Comparison of ENCODE assay signal across 1 cellular context in the genomic region with DNA sequence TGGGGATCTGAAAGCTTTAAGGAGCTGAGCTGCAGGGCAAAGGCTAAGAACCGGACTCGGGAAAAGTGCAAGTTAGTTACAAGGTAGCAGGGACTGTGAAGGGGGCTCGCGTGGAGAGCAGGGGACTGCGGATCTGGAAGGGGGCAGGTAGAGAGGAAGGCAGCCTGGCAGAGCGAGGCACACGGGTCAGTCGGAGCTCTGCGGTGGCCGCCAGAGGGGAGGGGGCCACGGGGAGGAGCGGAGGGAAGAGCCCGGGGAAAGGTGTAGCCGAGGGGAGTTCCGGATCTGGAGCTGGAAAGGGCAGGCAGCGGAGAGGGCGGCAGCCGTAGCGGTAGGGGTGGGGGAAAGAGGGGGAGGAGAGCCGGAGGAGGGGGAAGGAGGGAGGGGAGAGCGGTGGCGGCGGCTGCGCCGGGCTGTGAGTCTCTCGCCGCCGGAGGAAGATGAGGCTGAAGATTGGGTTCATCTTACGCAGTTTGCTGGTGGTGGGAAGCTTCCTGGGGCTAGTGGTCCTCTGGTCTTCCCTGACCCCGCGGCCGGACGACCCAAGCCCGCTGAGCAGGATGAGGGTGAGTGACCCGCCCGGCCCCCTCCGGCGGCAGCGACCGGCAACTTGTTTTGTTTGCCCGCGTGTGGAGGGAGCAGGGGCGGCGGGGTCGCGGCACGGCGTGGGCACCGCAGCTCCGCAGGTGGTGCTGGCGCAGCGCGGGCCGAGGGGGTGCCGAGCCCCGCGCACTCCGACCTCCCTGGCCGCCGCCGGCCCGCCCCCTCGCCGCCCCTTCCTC.
TF ChIP-seq lines count a peak whose summit lies in the region.

TSS of gene GALNT7 (plus strand) at position 416 of the 782 bp plus-strand sequence. CDS start at position 441, 25 bp downstream.

TF ChIP-seq in GM12878, 131 proteins besides CTCF, POLR2A, EP300 and RAD21 (continued from another document):
- TF ChIP-seq CEBPB (IDR thresholded peaks at IDR 0.05; ENCODE audit: borderline replicate concordance in 1 of 2, low read depth in 2 of 2, low read length in 2 of 2) (no peak), SMAD5 (IDR thresholded peaks at IDR 0.05; ENCODE audit: low read depth) (0 out of 2 replicates have a peak, but pooled peaks have one; percentile 40), POU2F2 (IDR thresholded peaks at IDR 0.05; ENCODE audit: borderline replicate concordance, low read depth, low read length) (no peak), HDGF (IDR thresholded peaks at IDR 0.05) (0 out of 2 replicates have a peak, but pooled peaks have one; percentile 77), PRDM15 (CRISPR knock-in tag; IDR thresholded peaks at IDR 0.05) (no peak), NR2C1 (IDR thresholded peaks at IDR 0.05) (0 out of 2 replicates have a peak, but pooled peaks have one; percentile 12), POLR2AphosphoS5 (IDR thresholded peaks at IDR 0.05; ENCODE audit: low read length) (peak; percentile 57; the same call in 1 of the 2 replicates), ZNF24 (IDR thresholded peaks at IDR 0.05) (no peak), EGR1 (IDR thresholded peaks at IDR 0.05; ENCODE audit: borderline replicate concordance in 1 of 2, low read depth in 2 of 2, low read length in 2 of 2) (peak in 1 of 2 experiments; percentile 27; a peak in 1 of 3 replicates), SIX5 (IDR thresholded peaks at IDR 0.05; ENCODE audit: low read depth, low read length, severe bottlenecking) (no peak), NR2F1 (conservative IDR thresholded peaks at IDR 0.05) (peak; percentile 66), NBN (IDR thresholded peaks at IDR 0.05) (peak; percentile 83), EED (IDR thresholded peaks at IDR 0.05; ENCODE audit: low read depth) (peak; percentile 81), JUNB (IDR thresholded peaks at IDR 0.05) (no peak), RUNX3 (IDR thresholded peaks at IDR 0.05; ENCODE audit: low read length) (0 out of 2 replicates have a peak, but pooled peaks have one; percentile 4), PML (IDR thresholded peaks at IDR 0.05; ENCODE audit: low read length) (peak; percentile 28; the same call in 1 of the 2 replicates), IKZF1 (conservative IDR thresholded peaks at IDR 0.05) (peak; percentile 40), MTA2 (IDR thresholded peaks at IDR 0.05; ENCODE audit: low read depth) (no peak; the same call in 1 of the 2 replicates), LARP7 (IDR thresholded peaks at IDR 0.05) (peak; percentile 66), RB1 (IDR thresholded peaks at IDR 0.05; ENCODE audit: borderline replicate concordance) (no peak), MXI1 (IDR thresholded peaks at IDR 0.05; ENCODE audit: low read depth, low read length) (peak; percentile 4; the same call in 1 of the 2 replicates), ZNF384 (IDR thresholded peaks at IDR 0.05; ENCODE audit: borderline replicate concordance, low read depth, low read length) (no peak)
- TF ChIP-seq, protein P1, sequence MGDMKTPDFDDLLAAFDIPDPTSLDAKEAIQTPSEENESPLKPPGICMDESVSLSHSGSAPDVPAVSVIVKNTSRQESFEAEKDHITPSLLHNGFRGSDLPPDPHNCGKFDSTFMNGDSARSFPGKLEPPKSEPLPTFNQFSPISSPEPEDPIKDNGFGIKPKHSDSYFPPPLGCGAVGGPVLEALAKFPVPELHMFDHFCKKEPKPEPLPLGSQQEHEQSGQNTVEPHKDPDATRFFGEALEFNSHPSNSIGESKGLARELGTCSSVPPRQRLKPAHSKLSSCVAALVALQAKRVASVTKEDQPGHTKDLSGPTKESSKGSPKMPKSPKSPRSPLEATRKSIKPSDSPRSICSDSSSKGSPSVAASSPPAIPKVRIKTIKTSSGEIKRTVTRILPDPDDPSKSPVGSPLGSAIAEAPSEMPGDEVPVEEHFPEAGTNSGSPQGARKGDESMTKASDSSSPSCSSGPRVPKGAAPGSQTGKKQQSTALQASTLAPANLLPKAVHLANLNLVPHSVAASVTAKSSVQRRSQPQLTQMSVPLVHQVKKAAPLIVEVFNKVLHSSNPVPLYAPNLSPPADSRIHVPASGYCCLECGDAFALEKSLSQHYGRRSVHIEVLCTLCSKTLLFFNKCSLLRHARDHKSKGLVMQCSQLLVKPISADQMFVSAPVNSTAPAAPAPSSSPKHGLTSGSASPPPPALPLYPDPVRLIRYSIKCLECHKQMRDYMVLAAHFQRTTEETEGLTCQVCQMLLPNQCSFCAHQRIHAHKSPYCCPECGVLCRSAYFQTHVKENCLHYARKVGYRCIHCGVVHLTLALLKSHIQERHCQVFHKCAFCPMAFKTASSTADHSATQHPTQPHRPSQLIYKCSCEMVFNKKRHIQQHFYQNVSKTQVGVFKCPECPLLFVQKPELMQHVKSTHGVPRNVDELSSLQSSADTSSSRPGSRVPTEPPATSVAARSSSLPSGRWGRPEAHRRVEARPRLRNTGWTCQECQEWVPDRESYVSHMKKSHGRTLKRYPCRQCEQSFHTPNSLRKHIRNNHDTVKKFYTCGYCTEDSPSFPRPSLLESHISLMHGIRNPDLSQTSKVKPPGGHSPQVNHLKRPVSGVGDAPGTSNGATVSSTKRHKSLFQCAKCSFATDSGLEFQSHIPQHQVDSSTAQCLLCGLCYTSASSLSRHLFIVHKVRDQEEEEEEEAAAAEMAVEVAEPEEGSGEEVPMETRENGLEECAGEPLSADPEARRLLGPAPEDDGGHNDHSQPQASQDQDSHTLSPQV (IDR thresholded peaks at IDR 0.05), result no peak
- TF ChIP-seq, protein P2, sequence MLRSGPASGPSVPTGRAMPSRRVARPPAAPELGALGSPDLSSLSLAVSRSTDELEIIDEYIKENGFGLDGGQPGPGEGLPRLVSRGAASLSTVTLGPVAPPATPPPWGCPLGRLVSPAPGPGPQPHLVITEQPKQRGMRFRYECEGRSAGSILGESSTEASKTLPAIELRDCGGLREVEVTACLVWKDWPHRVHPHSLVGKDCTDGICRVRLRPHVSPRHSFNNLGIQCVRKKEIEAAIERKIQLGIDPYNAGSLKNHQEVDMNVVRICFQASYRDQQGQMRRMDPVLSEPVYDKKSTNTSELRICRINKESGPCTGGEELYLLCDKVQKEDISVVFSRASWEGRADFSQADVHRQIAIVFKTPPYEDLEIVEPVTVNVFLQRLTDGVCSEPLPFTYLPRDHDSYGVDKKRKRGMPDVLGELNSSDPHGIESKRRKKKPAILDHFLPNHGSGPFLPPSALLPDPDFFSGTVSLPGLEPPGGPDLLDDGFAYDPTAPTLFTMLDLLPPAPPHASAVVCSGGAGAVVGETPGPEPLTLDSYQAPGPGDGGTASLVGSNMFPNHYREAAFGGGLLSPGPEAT (IDR thresholded peaks at IDR 0.05; ENCODE audit: low read depth), result peak; percentile 65; the same call in 1 of the 2 replicates
- TF ChIP-seq, protein P3, sequence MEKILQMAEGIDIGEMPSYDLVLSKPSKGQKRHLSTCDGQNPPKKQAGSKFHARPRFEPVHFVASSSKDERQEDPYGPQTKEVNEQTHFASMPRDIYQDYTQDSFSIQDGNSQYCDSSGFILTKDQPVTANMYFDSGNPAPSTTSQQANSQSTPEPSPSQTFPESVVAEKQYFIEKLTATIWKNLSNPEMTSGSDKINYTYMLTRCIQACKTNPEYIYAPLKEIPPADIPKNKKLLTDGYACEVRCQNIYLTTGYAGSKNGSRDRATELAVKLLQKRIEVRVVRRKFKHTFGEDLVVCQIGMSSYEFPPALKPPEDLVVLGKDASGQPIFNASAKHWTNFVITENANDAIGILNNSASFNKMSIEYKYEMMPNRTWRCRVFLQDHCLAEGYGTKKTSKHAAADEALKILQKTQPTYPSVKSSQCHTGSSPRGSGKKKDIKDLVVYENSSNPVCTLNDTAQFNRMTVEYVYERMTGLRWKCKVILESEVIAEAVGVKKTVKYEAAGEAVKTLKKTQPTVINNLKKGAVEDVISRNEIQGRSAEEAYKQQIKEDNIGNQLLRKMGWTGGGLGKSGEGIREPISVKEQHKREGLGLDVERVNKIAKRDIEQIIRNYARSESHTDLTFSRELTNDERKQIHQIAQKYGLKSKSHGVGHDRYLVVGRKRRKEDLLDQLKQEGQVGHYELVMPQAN (conservative IDR thresholded peaks at IDR 0.05), result peak; percentile 23; the same call in 1 of the 2 replicates
